Comparison of ENCODE assay signal across 25 cellular contexts in the genomic region with DNA sequence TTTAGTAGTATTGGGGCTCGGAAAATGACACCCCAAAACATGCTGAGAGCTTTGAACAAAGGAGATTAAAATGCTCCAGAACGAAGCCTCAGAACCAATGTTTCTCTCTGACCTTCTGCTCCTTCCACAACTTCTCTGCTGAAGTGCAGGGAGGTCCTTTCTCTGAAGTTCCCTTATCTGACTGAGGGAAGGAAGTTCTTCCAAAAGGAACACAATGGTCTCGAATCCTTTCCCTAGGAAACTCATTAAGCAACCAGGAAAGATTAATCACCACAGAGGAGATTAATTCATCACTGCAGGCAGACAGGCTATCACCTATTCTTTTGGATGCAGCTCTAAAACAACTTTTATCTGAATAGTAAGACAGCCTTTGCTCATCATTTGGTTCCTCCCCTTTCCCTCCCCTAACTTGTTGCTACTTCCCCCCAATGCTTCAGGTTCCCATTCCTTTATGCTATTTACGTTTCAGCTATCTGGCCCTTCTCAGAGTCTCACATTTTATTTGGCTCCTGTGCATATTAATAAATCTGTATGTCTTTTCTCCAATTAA. TPM values are rescaled to one million over a fixed set of nuclear protein-coding genes. Genes with fewer than 3 reads are reported as not detected.
"Had no signal": no experiment of that assay in that cellular context is flagged by ENCODE, and none has a peak within 500 bp of the region (broad histone marks: within the 10 kb centered on the region; RNA-seq: fewer than 3 reads in every experiment).

No MANE protein-coding gene starts in this region.

- H3K4me3 ChIP-seq: SK-N-MC had no signal

- H3K27ac Mint-ChIP-seq: activated CD4-positive, alpha-beta memory T cell treated with anti-CD3 and anti-CD28 coated beads for 36 hours; activated CD4-positive, alpha-beta T cell treated with anti-CD3 and anti-CD28 coated beads, Interleukin-2, amount 10 ng/mL, durations not matched to agents 7 days and 5 days; activated naive CD4-positive, alpha-beta T cell treated with anti-CD3 and anti-CD28 coated beads, Interleukin-2, amount 10 ng/mL, durations not matched to agents 7 days and 5 days; activated naive CD8-positive, alpha-beta T cell treated with anti-CD3 and anti-CD28 coated beads for 36 hours; activated T-helper 2 cell treated with anti-CD3 and anti-CD28 coated beads, Interferon-gamma antibody, Interleukin-2, Interleukin-4, amounts not matched to agents 10 μg/mL and 5 μg/mL and 100 μg/mL, durations not matched to agents 14 hours and 24 hours and 36 hours had no signal

- H3K4me1 Mint-ChIP-seq: activated CD4-positive, alpha-beta T cell treated with anti-CD3 and anti-CD28 coated beads, Interleukin-2, amount 10 ng/mL, durations not matched to agents 7 days and 5 days; activated naive CD4-positive, alpha-beta T cell treated with anti-CD3 and anti-CD28 coated beads, Interleukin-2, amount 10 ng/mL, durations not matched to agents 7 days and 5 days; activated naive CD8-positive, alpha-beta T cell treated with anti-CD3 and anti-CD28 coated beads for 36 hours had no signal

- H3K4me3 Mint-ChIP-seq: activated CD4-positive, alpha-beta memory T cell treated with anti-CD3 and anti-CD28 coated beads for 36 hours; activated CD4-positive, alpha-beta T cell treated with anti-CD3 and anti-CD28 coated beads, Interleukin-2, amount 10 ng/mL, durations not matched to agents 7 days and 5 days; activated naive CD4-positive, alpha-beta T cell treated with anti-CD3 and anti-CD28 coated beads, Interleukin-2, amount 10 ng/mL, durations not matched to agents 7 days and 5 days; activated naive CD8-positive, alpha-beta T cell treated with anti-CD3 and anti-CD28 coated beads for 36 hours had no signal

- DNase-seq: activated CD4-positive, alpha-beta memory T cell treated with anti-CD3 and anti-CD28 coated beads for 36 hours; activated CD4-positive, alpha-beta T cell treated with anti-CD3 and anti-CD28 coated beads, Interleukin-2, amount 10 ng/mL, durations not matched to agents 7 days and 5 days; activated CD4-positive, CD25-positive, alpha-beta regulatory T cell; activated CD8-positive, alpha-beta memory T cell treated with anti-CD3 and anti-CD28 coated beads for 24 hours; activated gamma-delta T cell treated with Interleukin-2 at 50 U/mL for 16 hours; activated naive CD4-positive, alpha-beta T cell treated with anti-CD3 and anti-CD28 coated beads, Interleukin-2, amount 10 ng/mL, durations not matched to agents 7 days and 5 days; activated naive CD8-positive, alpha-beta T cell treated with anti-CD3 and anti-CD28 coated beads for 36 hours; activated T-cell treated with anti-CD3 and anti-CD28 coated beads, Interleukin-2, amount 50 U/mL, for 48 hours; anterior cingulate cortex; Karpas-422; MM.1S; NCI-H1092; NCI-H1417; NCI-H1694; NCI-H2029; NCI-H2107; NCI-H510A treated with DMSO at 0.1 percent for 48 hours; NCI-H69; NK-92 treated with Interleukin-12 subunit alpha and Interleukin-12 subunit beta, amount 100 ng/mL, for 24 hours; OCI-M1; RPMI8226; T-helper 1 cell had no signal

- H3K27me3 Mint-ChIP-seq: activated CD4-positive, alpha-beta memory T cell treated with anti-CD3 and anti-CD28 coated beads for 36 hours; activated CD4-positive, alpha-beta T cell treated with anti-CD3 and anti-CD28 coated beads, Interleukin-2, amount 10 ng/mL, durations not matched to agents 7 days and 5 days; activated naive CD4-positive, alpha-beta T cell treated with anti-CD3 and anti-CD28 coated beads, Interleukin-2, amount 10 ng/mL, durations not matched to agents 7 days and 5 days; activated naive CD8-positive, alpha-beta T cell treated with anti-CD3 and anti-CD28 coated beads for 36 hours had no signal

- H3K27ac ChIP-seq: SK-N-MC, VCaP had no signal

RNA-seq across cellular contexts. Expression of gene WDR49, which starts 18.2 kb away (rescaled TPM):
- total RNA-seq: activated CD4-positive, alpha-beta memory T cell treated with anti-CD3 and anti-CD28 coated beads for 36 hours; activated T-helper 2 cell treated with anti-CD3 and anti-CD28 coated beads, Interferon-gamma antibody, Interleukin-2, Interleukin-4, amounts not matched to agents 10 μg/mL and 5 μg/mL and 100 μg/mL, durations not matched to agents 14 hours and 24 hours and 36 hours had no signal
